In genomic region chr14:102351593-102351992, GRCh38 we compare ENCODE assay signal across 8 cellular contexts. TPM values are rescaled to one million over a fixed set of nuclear protein-coding genes. Genes with fewer than 3 reads are reported as not detected.
DNase-seq lines count a peak whose midpoint lies in the region; ATAC-seq, FAIRE-seq and TF ChIP-seq lines count a peak whose summit lies in the region.
"Not testable (repeated sequence)": the region's sequence is repeated elsewhere in the genome, so short reads cannot be mapped to it uniquely, and the experiment has no call there.

No MANE protein-coding gene starts in this region.

- H3K4me2 ChIP-seq in endothelial cell of umbilical vein (ENCODE audit: insufficient read depth, low read length): peak overlapping the region; percentile 88

- peaks cover 14% of the 10 kb centered on the region for H3K4me1 Mint-ChIP-seq in CD14-positive monocyte

- WGBS in psoas muscle, 3 donors: 70 to 78% (median 75%) methylated on average over 9 of the region's 9 CpGs

- not testable (repeated sequence) for DNase-seq in CD14-positive monocyte (ENCODE audit: low spot score); Right ventricle myocardium inferior (ENCODE audit: missing footprints); psoas muscle
- DNase-seq in NCI-H226 (peak; percentile 7), bronchial epithelial cell (ENCODE audit: low read depth) (peak; percentile 29), endothelial cell of umbilical vein (ENCODE audit: low read depth, low spot score) (peak; percentile 83), iris pigment epithelial cell (ENCODE audit: low read depth) (peak; percentile 78)

- peaks cover 18% of the 10 kb centered on the region for H3K4me1 ChIP-seq in endothelial cell of umbilical vein (ENCODE audit: control insufficient read depth, extremely low read depth, insufficient read depth, low read length)
- H3K4me1 ChIP-seq in psoas muscle: not testable (repeated sequence)

- H3K27ac ChIP-seq in endothelial cell of umbilical vein (ENCODE audit: insufficient read depth, low read depth, low read length) (peak overlapping the region; percentile 75), psoas muscle (peak overlapping the region; percentile 38), temporal lobe (ENCODE audit: low read depth, low read length) (peak overlapping the region; percentile 87)

- not testable (repeated sequence) for H3K4me3 Mint-ChIP-seq in CD14-positive monocyte

- H3K27ac Mint-ChIP-seq in CD14-positive monocyte: peak overlapping the region; percentile 82 to 93 (median 86)

- H3K36me3 ChIP-seq in bronchial epithelial cell (ENCODE audit: control insufficient read depth, insufficient read depth, low read length); endothelial cell of umbilical vein (ENCODE audit: control insufficient read depth in 2 of 2, extremely low read depth in 1 of 2, insufficient read depth in 2 of 2, low read length in 2 of 2): not testable (repeated sequence)
- H3K36me3 ChIP-seq in psoas muscle (ENCODE audit: insufficient read depth in 1 of 2, low read depth in 1 of 2): peaks cover 11 to 99% of the 10 kb centered on the region in 2 donors

- H4K20me1 ChIP-seq in endothelial cell of umbilical vein (replicated peaks; ENCODE audit: control insufficient read depth, extremely low read depth, insufficient read depth, low read length): not testable (repeated sequence)

- TF ChIP-seq CTCF in CD14-positive monocyte (IDR thresholded peaks at IDR 0.05); bronchial epithelial cell (IDR thresholded peaks at IDR 0.05; ENCODE audit: insufficient read depth, low read length, severe bottlenecking); endothelial cell of umbilical vein (IDR thresholded peaks at IDR 0.05; ENCODE audit: extremely low read depth in 1 of 2, insufficient read depth in 1 of 2, low read depth in 1 of 2, low read length in 2 of 2); psoas muscle (IDR thresholded peaks at IDR 0.05): not testable (repeated sequence)

- not testable (repeated sequence) for BruUV-seq in endothelial cell of umbilical vein (replicated peaks; lab: Mats Ljungman, UMichigan)

- not testable (repeated sequence) for TF ChIP-seq POLR2A in endothelial cell of umbilical vein (IDR thresholded peaks at IDR 0.05; ENCODE audit: low read depth, low read length)

- not testable (repeated sequence) for H3K79me2 ChIP-seq in endothelial cell of umbilical vein (ENCODE audit: control insufficient read depth, insufficient read depth, low read length)

- not testable (repeated sequence) for H2AFZ ChIP-seq in endothelial cell of umbilical vein (ENCODE audit: low read depth, low read length)

- not testable (repeated sequence) for H3K9me3 ChIP-seq in endothelial cell of umbilical vein (replicated peaks; ENCODE audit: control insufficient read depth, insufficient read depth, low read length); psoas muscle

- not testable (repeated sequence) for H3K27me3 Mint-ChIP-seq in CD14-positive monocyte (ENCODE audit: low read depth in 3 of 3)

- intact Hi-C loops in CD14-positive monocyte (cut with micrococcal nuclease); Right ventricle myocardium inferior (cut with DNase I); psoas muscle (cut with DNase I): not testable (repeated sequence)
- intact Hi-C loops in endothelial cell of umbilical vein (cut with micrococcal nuclease): loop anchor here (1.0 kb wide), 1 partner anchor 11 kb away; the partner anchor contains the start of genes CINP and TECPR2

- H3K27me3 ChIP-seq in bronchial epithelial cell (ENCODE audit: control insufficient read depth, insufficient read depth, low read length); endothelial cell of umbilical vein (ENCODE audit: control insufficient read depth in 2 of 2, insufficient read depth in 2 of 2, low read length in 2 of 2); psoas muscle (ENCODE audit: insufficient read depth in 3 of 3, low read length in 2 of 3): not testable (repeated sequence)

- CTCF ChIA-PET in endothelial cell of umbilical vein (lab: Charles Lee): interaction anchor here (0.6 to 1.7 kb wide), 3 partner anchors 12 to 38 kb away, joined by 3 to 5 read pairs (median 3); partner anchors contain the start of gene TECPR2

- POLR2A ChIA-PET in endothelial cell of umbilical vein (lab: Charles Lee): interaction anchor here (0.6 kb wide), 1 partner anchor 26 kb away, joined by 3 read pairs; no protein-coding TSS in a partner anchor

- not testable (repeated sequence) for H3K9ac ChIP-seq in endothelial cell of umbilical vein (replicated peaks; ENCODE audit: extremely low read depth, insufficient read depth, low read length)

- dilution Hi-C loops in endothelial cell of umbilical vein (cut with MboI; ENCODE audit: extremely low pct_ligation_motif_present, low sequenced_read_pairs): not testable (repeated sequence)

- H3K9me3 Mint-ChIP-seq in CD14-positive monocyte: not testable (repeated sequence)

- peak; percentile 39 for ATAC-seq in Right ventricle myocardium inferior
- ATAC-seq in psoas muscle: not testable (repeated sequence)

- not testable (repeated sequence) for H3K9me1 ChIP-seq in endothelial cell of umbilical vein (replicated peaks; ENCODE audit: control insufficient read depth, extremely low read depth, insufficient read depth, low read length)

- FAIRE-seq in bronchial epithelial cell (lab: Jason Lieb, UNC): not testable (repeated sequence)
- peak; percentile 64 for FAIRE-seq in endothelial cell of umbilical vein (lab: Jason Lieb, UNC)

- peaks cover 67 to 84% of the 10 kb centered on the region in 2 donors for H3K36me3 Mint-ChIP-seq in CD14-positive monocyte

- not testable (repeated sequence) for H3K4me3 ChIP-seq in bronchial epithelial cell (ENCODE audit: low read depth, low read length); endothelial cell of umbilical vein (replicated peaks in 1 of 3; ENCODE audit: insufficient read depth in 1 of 3, low read depth in 1 of 3, low read length in 3 of 3); psoas muscle

RNA-seq across cellular contexts. Expression of gene CINP, which starts 11.1 kb away (rescaled TPM):
- polyA plus RNA-seq in CD14-positive monocyte (10 to 100 TPM; 57.1 to 58.5 TPM), endothelial cell of umbilical vein (73.3 and 79.1 TPM in 2 replicates), psoas muscle (10 to 100 TPM; 22.5 to 42.4 (median 35.9) TPM)
- total RNA-seq in bronchial epithelial cell (38.4 and 42.9 TPM in 2 replicates), endothelial cell of umbilical vein (42.1 and 44.0 TPM in 2 replicates), Right ventricle myocardium inferior (31.1 TPM), psoas muscle (10 to 100 TPM; 27.8 to 40.1 (median 32.5) TPM), temporal lobe (27.8 TPM)
- polyA plus RNA-seq in endothelial cell of umbilical vein (2011; cell fraction: cytosol; rRNA removed): 54.9 and 58.6 TPM in 2 replicates
- polyA plus RNA-seq in endothelial cell of umbilical vein (2011; cell fraction: nucleus; rRNA removed): 22.6 and 23.5 TPM in 2 replicates
- 36.6 and 48.0 TPM in 2 replicates for polyA plus RNA-seq in endothelial cell of umbilical vein (2012)
- 23.1 and 35.2 TPM in 2 replicates for polyA minus RNA-seq in endothelial cell of umbilical vein
- polyA minus RNA-seq in endothelial cell of umbilical vein (2011; cell fraction: cytosol; rRNA and poly(A)+ RNA removed): 29.0 TPM
- polyA minus RNA-seq in endothelial cell of umbilical vein (2011; cell fraction: nucleus; rRNA and poly(A)+ RNA removed): 8.7 and 16.1 TPM in 2 replicates

RNA-seq across cellular contexts. Expression of gene TECPR2, which starts 11.1 kb away (rescaled TPM):
- polyA plus RNA-seq in CD14-positive monocyte (1 to 10 TPM; 2.8 to 6.4 TPM), endothelial cell of umbilical vein (8.9 and 9.4 TPM in 2 replicates), psoas muscle (10 to 100 TPM in 1 of 3 donors, 1 to 10 TPM in 2; 5.7 to 19.9 (median 5.9) TPM)
- total RNA-seq in bronchial epithelial cell (4.7 and 7.6 TPM in 2 replicates), endothelial cell of umbilical vein (21.5 TPM in 2 replicates), Right ventricle myocardium inferior (19.4 TPM), psoas muscle (10 to 100 TPM; 12.9 to 22.5 (median 18.4) TPM), temporal lobe (18.4 TPM)
- polyA plus RNA-seq in endothelial cell of umbilical vein (2011; cell fraction: cytosol; rRNA removed): 8.3 and 8.5 TPM in 2 replicates
- 15.8 and 17.3 TPM in 2 replicates for polyA plus RNA-seq in endothelial cell of umbilical vein (2011; cell fraction: nucleus; rRNA removed)
- polyA plus RNA-seq in endothelial cell of umbilical vein (2012): 12.1 and 12.8 TPM in 2 replicates
- 19.0 and 27.6 TPM in 2 replicates for polyA minus RNA-seq in endothelial cell of umbilical vein
- polyA minus RNA-seq in endothelial cell of umbilical vein (2011; cell fraction: cytosol; rRNA and poly(A)+ RNA removed): 7.3 TPM
- 14.0 and 20.9 TPM in 2 replicates for polyA minus RNA-seq in endothelial cell of umbilical vein (2011; cell fraction: nucleus; rRNA and poly(A)+ RNA removed)

RNA-seq across cellular contexts. Expression of gene ZNF839, which starts 32.0 kb away (rescaled TPM):
- polyA plus RNA-seq in CD14-positive monocyte: 1 to 10 TPM in 1 of 2 donors, under 1 TPM in 1; 0.47 to 1.7 TPM
- 8.2 and 9.7 TPM in 2 replicates for total RNA-seq in bronchial epithelial cell
- total RNA-seq in endothelial cell of umbilical vein: 12.5 TPM in 2 replicates
- polyA plus RNA-seq in endothelial cell of umbilical vein: 8.5 and 9.8 TPM in 2 replicates
- polyA plus RNA-seq in endothelial cell of umbilical vein (2011; cell fraction: cytosol; rRNA removed): 6.2 and 7.3 TPM in 2 replicates
- polyA plus RNA-seq in endothelial cell of umbilical vein (2011; cell fraction: nucleus; rRNA removed): 39.0 and 41.4 TPM in 2 replicates
- polyA plus RNA-seq in endothelial cell of umbilical vein (2012): 4.2 and 4.6 TPM in 2 replicates
- 7.1 and 7.3 TPM in 2 replicates for polyA minus RNA-seq in endothelial cell of umbilical vein
- 12.1 TPM for polyA minus RNA-seq in endothelial cell of umbilical vein (2011; cell fraction: cytosol; rRNA and poly(A)+ RNA removed)
- polyA minus RNA-seq in endothelial cell of umbilical vein (2011; cell fraction: nucleus; rRNA and poly(A)+ RNA removed): 10.3 and 10.9 TPM in 2 replicates
- 7.6 TPM for total RNA-seq in Right ventricle myocardium inferior
- 10 to 100 TPM in 3 of 4 donors, 1 to 10 TPM in 1; 8.5 to 18.2 (median 12.3) TPM for total RNA-seq in psoas muscle
- polyA plus RNA-seq in psoas muscle: 1 to 10 TPM; 4.6 to 10.0 (median 7.2) TPM
- total RNA-seq in temporal lobe: 6.9 TPM

RNA-seq across cellular contexts. Expression of gene MOK, which starts 46.6 kb away (rescaled TPM):
- polyA plus RNA-seq in CD14-positive monocyte: 1 to 10 TPM in 1 of 2 donors, under 1 TPM in 1; 0.67 to 1.8 TPM
- total RNA-seq in bronchial epithelial cell: 3.2 and 4.0 TPM in 2 replicates
- total RNA-seq in endothelial cell of umbilical vein: 6.1 and 6.4 TPM in 2 replicates
- 7.2 and 8.6 TPM in 2 replicates for polyA plus RNA-seq in endothelial cell of umbilical vein
- polyA plus RNA-seq in endothelial cell of umbilical vein (2011; cell fraction: cytosol; rRNA removed): 5.4 and 5.5 TPM in 2 replicates
- 30.9 TPM in 2 replicates for polyA plus RNA-seq in endothelial cell of umbilical vein (2011; cell fraction: nucleus; rRNA removed)
- polyA plus RNA-seq in endothelial cell of umbilical vein (2012): 2.7 and 4.3 TPM in 2 replicates
- 5.9 and 7.3 TPM in 2 replicates for polyA minus RNA-seq in endothelial cell of umbilical vein
- 1.1 TPM for polyA minus RNA-seq in endothelial cell of umbilical vein (2011; cell fraction: cytosol; rRNA and poly(A)+ RNA removed)
- polyA minus RNA-seq in endothelial cell of umbilical vein (2011; cell fraction: nucleus; rRNA and poly(A)+ RNA removed): 10.8 and 12.0 TPM in 2 replicates
- total RNA-seq in Right ventricle myocardium inferior: 9.4 TPM
- total RNA-seq in psoas muscle: 1 to 10 TPM; 1.8 to 3.4 (median 2.1) TPM
- 10 to 100 TPM in 1 of 3 donors, 1 to 10 TPM in 2; 3.4 to 11.1 (median 4.5) TPM for polyA plus RNA-seq in psoas muscle
- 22.9 TPM for total RNA-seq in temporal lobe
